In genomic region chr17:57672205-57672632, GRCh38 we compare ENCODE assay signal across 9 cellular contexts.
DNase-seq lines count a peak whose midpoint lies in the region; ATAC-seq, FAIRE-seq and TF ChIP-seq lines count a peak whose summit lies in the region.
"Had no signal": no experiment of that assay in that cellular context is flagged by ENCODE, and none has a peak within 500 bp of the region (broad histone marks: within the 10 kb centered on the region; RNA-seq: fewer than 3 reads in every experiment).

No MANE protein-coding gene starts in this region.

- H3K27me3 ChIP-seq in Karpas-422 (ENCODE audit: low read length) (no peaks in the 10 kb centered on the region), left lung (no peaks in the 10 kb centered on the region)

- H3K4me1 ChIP-seq in Karpas-422 (ENCODE audit: low read length) (peaks cover 37% of the 10 kb centered on the region), left lung (peaks cover 0 to 13% of the 10 kb centered on the region in 2 donors)

- TF ChIP-seq CTCF in left lung (IDR thresholded peaks at IDR 0.05) (no peak), D721Med (IDR thresholded peaks at IDR 0.05; ENCODE audit: insufficient read depth, missing control alignments) (no peak)

- H3K27ac ChIP-seq in Karpas-422 (ENCODE audit: low read length) (peak overlapping the region; percentile 60), left lung (no peak overlapping the region)

- no peaks in the 10 kb centered on the region for H4K20me1 ChIP-seq in Karpas-422 (ENCODE audit: insufficient read depth, low read depth, low read length)

- no peaks in the 10 kb centered on the region for H3K9me2 ChIP-seq in Karpas-422 (replicated peaks; ENCODE audit: insufficient read depth, low read length)

- peak; percentile 24 for ATAC-seq in left lung
- no peak for ATAC-seq in GM21423 (IDR thresholded peaks at IDR 0.05; ENCODE audit: unreplicated experiment)

- peaks cover 12% of the 10 kb centered on the region for H3K79me2 ChIP-seq in Karpas-422 (ENCODE audit: low read length)

- no peak for FAIRE-seq in D721Med (lab: Jason Lieb, UNC)

- DNase-seq in AG20443 (ENCODE audit: low spot score) (peak; percentile 85), Karpas-422 (no peak), left lung (no peak), DMS 273 (lab: John Stamatoyannopoulos, UW; ENCODE audit: unreplicated experiment) (no peak), D721Med (ENCODE audit: insufficient read length, low spot score) (no peak), DMS153 (lab: John Stamatoyannopoulos, UW) (no peak)
- DNase-seq in activated gamma-delta T cell treated with anti-CD3 and anti-CD28 coated beads, Interleukin-2, amount 50 U/mL, for 16 hours (ENCODE audit: low read depth), result peak; percentile 20

- H3K4me3 ChIP-seq in Karpas-422 (ENCODE audit: low read length) (no peak overlapping the region), left lung (no peak overlapping the region)
- H3K4me3 ChIP-seq: GM12878 had no signal

- H3K9me3 ChIP-seq in Karpas-422 (ENCODE audit: low read length) (no peaks in the 10 kb centered on the region), left lung (no peaks in the 10 kb centered on the region)

- no peak overlapping the region for H3K9ac ChIP-seq in Karpas-422 (ENCODE audit: low read length)

- no peak overlapping the region for H2AFZ ChIP-seq in Karpas-422 (ENCODE audit: low read length)

- H3K4me2 ChIP-seq in Karpas-422 (ENCODE audit: low read depth, low read length, poor library complexity, severe bottlenecking), result no peak overlapping the region

- H3K36me3 ChIP-seq in Karpas-422 (ENCODE audit: insufficient read depth, low read length) (peaks cover 30% of the 10 kb centered on the region; the same call in 1 of the 2 replicates), left lung (no peaks in the 10 kb centered on the region)

- intact Hi-C loops in left lung (cut with DNase I), result no loop called here

Comparison
In these comparisons a context has a peak if more than half of its experiments do, and no peak if none do; other contexts are left out.
1. DNase-seq: peak in AG20443 (single experiment) and activated gamma-delta T cell treated with anti-CD3 and anti-CD28 coated beads, Interleukin-2, amount 50 U/mL, for 16 hours (single experiment); none in Karpas-422 (single experiment), left lung (0 of 2), DMS 273 (single experiment), D721Med (single experiment) and DMS153 (single experiment).